ENCODE assay signal across 1 cellular context in genomic region chr3:116770815-116771450, GRCh38.
TF ChIP-seq lines count a peak whose summit lies in the region.

No MANE protein-coding gene starts in this region.

TF ChIP-seq in HCT116, 20 proteins besides CTCF, POLR2A, EP300 and RAD21 (continued from another document):
- TF ChIP-seq REST (IDR thresholded peaks at IDR 0.05; ENCODE audit: low read depth) (no peak), SP1 (IDR thresholded peaks at IDR 0.05; ENCODE audit: low read depth) (no peak), POLR2AphosphoS5 (IDR thresholded peaks at IDR 0.05; ENCODE audit: low read depth, low read length) (no peak), JUND (IDR thresholded peaks at IDR 0.05) (no peak), ELF1 (IDR thresholded peaks at IDR 0.05; ENCODE audit: borderline replicate concordance, low read depth) (no peak), EZH2 (IDR thresholded peaks at IDR 0.05) (no peak), SIN3A (IDR thresholded peaks at IDR 0.05; ENCODE audit: low read depth) (no peak), YY1 (IDR thresholded peaks at IDR 0.05; ENCODE audit: extremely low read depth, insufficient replicate concordance, low read depth, low read length) (no peak)
- TF ChIP-seq, protein P1, sequence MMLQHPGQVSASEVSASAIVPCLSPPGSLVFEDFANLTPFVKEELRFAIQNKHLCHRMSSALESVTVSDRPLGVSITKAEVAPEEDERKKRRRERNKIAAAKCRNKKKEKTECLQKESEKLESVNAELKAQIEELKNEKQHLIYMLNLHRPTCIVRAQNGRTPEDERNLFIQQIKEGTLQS (IDR thresholded peaks at IDR 0.05) = no peak
